8 cellular contexts compared by ENCODE assay signal in the genomic region with DNA sequence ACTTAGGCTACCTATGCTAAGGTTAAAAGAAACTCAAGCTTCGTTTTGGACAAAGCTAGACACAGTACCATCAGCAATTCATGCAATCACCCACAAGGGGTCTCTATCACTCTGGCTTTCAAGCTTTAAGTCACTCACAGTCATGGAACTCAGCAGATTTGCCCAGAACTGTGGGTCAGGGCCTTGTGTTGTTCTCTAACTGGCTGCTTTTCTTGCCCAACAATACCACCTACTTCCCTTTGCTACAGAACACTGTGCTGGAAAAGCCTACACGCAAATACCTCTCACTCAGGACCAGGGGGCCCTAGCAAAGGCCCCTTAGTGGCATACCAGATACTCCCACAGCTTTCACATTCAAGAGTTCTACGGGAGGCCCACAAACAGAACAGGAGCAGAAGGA. TPM values are rescaled to one million over a fixed set of nuclear protein-coding genes. Genes with fewer than 3 reads are reported as not detected.
A peak's percentile ranks its signal among the peaks of the same experiment; 100 is the strongest.
DNase-seq lines count a peak whose midpoint lies in the region; ATAC-seq, FAIRE-seq and TF ChIP-seq lines count a peak whose summit lies in the region.

No MANE protein-coding gene starts in this region.

- peaks cover 11 to 56% (median 44%) of the 10 kb centered on the region in 4 experiments for H3K36me3 ChIP-seq in H1 (ENCODE audit: control insufficient read depth in 2 of 4, insufficient read depth in 4 of 4, low read length in 3 of 4)
- no peaks in the 10 kb centered on the region for H3K36me3 ChIP-seq in mesendoderm (ENCODE audit: control insufficient read depth, insufficient read depth, low read length)

- H2BK20ac ChIP-seq in H1 (ENCODE audit: low read length): no peak overlapping the region

- peak; percentile 79 for FAIRE-seq in H1 (lab: Jason Lieb, UNC)

- H3K56ac ChIP-seq in H1 (replicated peaks; ENCODE audit: insufficient read length, low read depth, low read length) (no peak overlapping the region), mesendoderm (ENCODE audit: low read length) (no peak overlapping the region)

- no peak for TF ChIP-seq POLR2A in H1 (IDR thresholded peaks at IDR 0.05; ENCODE audit: control extremely low read depth in 1 of 2, low read depth in 2 of 2, low read length in 2 of 2)

- TF ChIP-seq EP300 in H1 (IDR thresholded peaks at IDR 0.05; ENCODE audit: borderline replicate concordance in 1 of 2, low read depth in 2 of 2, low read length in 2 of 2): no peak

- no peak overlapping the region for H3K14ac ChIP-seq in H1 (ENCODE audit: insufficient read length)

- H3K79me1 ChIP-seq in H1 (ENCODE audit: low read depth, low read length) (no peaks in the 10 kb centered on the region), mesendoderm (ENCODE audit: low read length) (no peaks in the 10 kb centered on the region)

- H3K9ac ChIP-seq in H1 (replicated peaks in 1 of 4; ENCODE audit: extremely low read depth in 1 of 4, low read depth in 3 of 4, low read length in 3 of 4) (no peak overlapping the region), mesendoderm (ENCODE audit: low read length) (no peak overlapping the region)

- ATAC-seq in GM18858 (IDR thresholded peaks at IDR 0.05; ENCODE audit: unreplicated experiment) (peak; percentile 80), HG03139 (IDR thresholded peaks at IDR 0.05; ENCODE audit: unreplicated experiment) (peak; percentile 77)

- H3K79me2 ChIP-seq in H1 (ENCODE audit: control insufficient read depth in 1 of 2, insufficient read depth in 2 of 2, low read length in 2 of 2): no peaks in the 10 kb centered on the region; a peak in 1 of 4 replicates
- no peaks in the 10 kb centered on the region for H3K79me2 ChIP-seq in mesendoderm (ENCODE audit: control insufficient read depth, insufficient read depth, low read length)

- H4K5ac ChIP-seq in H1 (ENCODE audit: insufficient read length, low read depth, low read length) (no peak overlapping the region), mesendoderm (ENCODE audit: low read length) (no peak overlapping the region)

- H2BK15ac ChIP-seq in H1 (ENCODE audit: low read length) (no peak overlapping the region), mesendoderm (replicated peaks; ENCODE audit: low read depth) (no peak overlapping the region)

- no peak overlapping the region for H4K8ac ChIP-seq in H1 (ENCODE audit: extremely low read depth, insufficient read depth, low read length)
- H4K8ac ChIP-seq in mesendoderm (ENCODE audit: low read depth, low read length): no peak overlapping the region

- H2BK5ac ChIP-seq in H1 (ENCODE audit: low read depth, low read length): no peak overlapping the region
- H2BK5ac ChIP-seq in mesendoderm (ENCODE audit: low read length): no peak overlapping the region

- no peak overlapping the region for H3K23ac ChIP-seq in H1 (ENCODE audit: insufficient read length)
- H3K23ac ChIP-seq in mesendoderm (ENCODE audit: low read length): no peak overlapping the region

- H2BK12ac ChIP-seq in H1 (ENCODE audit: low read depth, low read length): no peak overlapping the region

- DNase-seq in AML-193 (lab: John Stamatoyannopoulos, UW): peak; percentile 95
- DNase-seq in NCI-H345 (lab: John Stamatoyannopoulos, UW): peak; percentile 58
- DNase-seq in activated CD4-positive, alpha-beta T cell treated with anti-CD3 and anti-CD28 coated beads for 48 hours: peak; percentile 62
- no peak for DNase-seq in H1 (ENCODE audit: low read depth in 1 of 2, low spot score in 2 of 2)
- DNase-seq in mesendoderm: peak; percentile 86
- peak; percentile 92 for DNase-seq in superior temporal gyrus (ENCODE audit: extremely low spot score)

- H3K4me3 ChIP-seq in H1 (ENCODE audit: extremely low read depth in 1 of 4, insufficient read depth in 2 of 4, low read depth in 3 of 4, low read length in 4 of 4) (no peak overlapping the region), mesendoderm (ENCODE audit: low read length) (no peak overlapping the region)

- peak in 2 of 3 experiments; percentile 90 to 94; a peak in 3 of 4 replicates for TF ChIP-seq CTCF in H1 (IDR thresholded peaks at IDR 0.05; ENCODE audit: control extremely low read depth in 1 of 3, insufficient read depth in 1 of 3, low read depth in 1 of 3, low read length in 3 of 3)

- no peak overlapping the region for H2AK5ac ChIP-seq in H1 (ENCODE audit: low read depth, low read length)
- no peak overlapping the region for H2AK5ac ChIP-seq in mesendoderm (ENCODE audit: low read length)

- H4K91ac ChIP-seq in H1 (replicated peaks; ENCODE audit: insufficient read length, low read length): no peak overlapping the region

- no peaks in the 10 kb centered on the region for H3K4me1 ChIP-seq in H1 (replicated peaks in 1 of 4; ENCODE audit: control insufficient read depth in 3 of 4, insufficient read depth in 4 of 4, low read length in 3 of 4)
- no peaks in the 10 kb centered on the region for H3K4me1 ChIP-seq in mesendoderm (ENCODE audit: control insufficient read depth, low read depth, low read length)

- no peaks in the 10 kb centered on the region for H3K9me3 ChIP-seq in H1 (ENCODE audit: insufficient read depth in 2 of 2, low read depth in 1 of 2, low read length in 1 of 2)

- WGBS in H1 (ENCODE audit: extremely low coverage in 1 of 2, insufficient coverage in 1 of 2, insufficient read length in 1 of 2, insufficient replicate concordance in 2 of 2, low coverage in 1 of 2, low lambda C conversion rate in 2 of 2, missing lambda C conversion rate in 1 of 2), 2 experiments: 48% methylated on average over 3 of the region's 3 CpGs; no CpG with 5 or more reads in 1 of the 2 experiments
- no CpG with 5 or more reads among the region's 3 CpGs for WGBS in mesendoderm (ENCODE audit: extremely low coverage, insufficient coverage, low lambda C conversion rate)

- H3K4me2 ChIP-seq in H1 (ENCODE audit: insufficient read depth in 1 of 2, low read depth in 2 of 2, low read length in 2 of 2) (no peak overlapping the region), mesendoderm (ENCODE audit: low read length) (no peak overlapping the region)

- H2AFZ ChIP-seq in H1 (ENCODE audit: low read length): no peak overlapping the region

- CTCF ChIA-PET in H1 (lab: Charles Lee; ENCODE audit: partially characterized antibody): interaction anchor here (0.6 to 7.7 kb wide), 35 partner anchors 8 to 359 kb away, joined by 3 to 225 read pairs (median 5); a partner anchor contains a TSS

- H2BK120ac ChIP-seq in H1 (replicated peaks; ENCODE audit: low read depth, low read length) (no peak overlapping the region), mesendoderm (ENCODE audit: low read depth, low read length) (no peak overlapping the region)

- H3K23me2 ChIP-seq in H1 (ENCODE audit: low read depth, low read length): no peaks in the 10 kb centered on the region; the same call in 1 of the 2 replicates

- TF ChIP-seq RAD21 in H1 (IDR thresholded peaks at IDR 0.05 in 1 of 2, conservative IDR thresholded peaks at IDR 0.05 in 1 of 2; ENCODE audit: low read depth in 2 of 2, low read length in 2 of 2): peak; percentile 95 to 97

- no peak overlapping the region for H3K18ac ChIP-seq in H1 (ENCODE audit: extremely low read depth, low read length)
- H3K18ac ChIP-seq in mesendoderm (ENCODE audit: low read length): no peak overlapping the region

- H3K27ac ChIP-seq in H1 (ENCODE audit: low read depth, low read length) (no peak overlapping the region), mesendoderm (ENCODE audit: low read depth, low read length) (no peak overlapping the region)

- H4K20me1 ChIP-seq in H1 (replicated peaks in 1 of 2; ENCODE audit: control insufficient read depth in 1 of 2, insufficient read depth in 2 of 2, low read length in 2 of 2): no peaks in the 10 kb centered on the region

- POLR2A ChIA-PET in H1 (lab: Charles Lee; ENCODE audit: partially characterized antibody): interaction anchor here (0.8 to 4.3 kb wide), 12 partner anchors 10 to 64 kb away, joined by 3 to 43 read pairs (median 4); a partner anchor contains a TSS

- H3K27me3 ChIP-seq in H1 (replicated peaks in 1 of 4; ENCODE audit: control insufficient read depth in 3 of 4, extremely low read depth in 1 of 4, insufficient read depth in 3 of 4, low read length in 3 of 4): no peaks in the 10 kb centered on the region
- no peaks in the 10 kb centered on the region for H3K27me3 ChIP-seq in mesendoderm (ENCODE audit: insufficient read depth, low read length, poor library complexity)

- H3K4ac ChIP-seq in H1 (replicated peaks; ENCODE audit: insufficient read length, low read depth, low read length) (no peak overlapping the region), mesendoderm (ENCODE audit: low read depth, low read length) (no peak overlapping the region)

RNA-seq across cellular contexts. Expression of a gene that starts 9.1 kb away (rescaled TPM):
- 41.6 and 43.2 TPM in 2 replicates for total RNA-seq in H1 (2021; fragmentation: NEBNext Ultra II Directional; extraction: Animal tissue kit (Norgen Biotek cat#: 25700))
- polyA plus RNA-seq in H1 (2011; rRNA removed): 21.3 and 30.1 TPM in 2 replicates
- 30.3 TPM for polyA plus RNA-seq in H1 (2011; cell fraction: cytosol; rRNA removed)
- 32.0 TPM for polyA plus RNA-seq in H1 (2011; cell fraction: nucleus; rRNA removed)
- polyA plus RNA-seq in H1 (2012, experiment 1 of 2): 16.4 to 26.7 TPM (median 21.6 TPM) in 4 replicates
- 2.0 TPM for polyA plus RNA-seq in H1 (2012, experiment 2 of 2)
- polyA plus RNA-seq in H1 (2013, experiment 1 of 2): 35.2 TPM
- polyA plus RNA-seq in H1 (2013, experiment 2 of 2): 38.0 TPM
- 36.9 and 49.7 TPM in 2 replicates for polyA minus RNA-seq in H1 (2011; rRNA and poly(A)+ RNA removed)
- polyA minus RNA-seq in H1 (2011; cell fraction: cytosol; rRNA and poly(A)+ RNA removed): 15.9 TPM
- polyA minus RNA-seq in H1 (2011; cell fraction: nucleus; rRNA and poly(A)+ RNA removed): 23.5 TPM
- polyA plus RNA-seq in mesendoderm (2013, experiment 1 of 2): 14.8 TPM
- polyA plus RNA-seq in mesendoderm (2013, experiment 2 of 2): 14.9 TPM

RNA-seq across cellular contexts. Expression of a gene that starts 19.4 kb away (rescaled TPM):
- total RNA-seq in H1 (2021; fragmentation: NEBNext Ultra II Directional; extraction: Animal tissue kit (Norgen Biotek cat#: 25700)): 20.6 and 20.9 TPM in 2 replicates
- polyA plus RNA-seq in H1 (2011; rRNA removed): 23.5 and 30.8 TPM in 2 replicates
- 23.9 TPM for polyA plus RNA-seq in H1 (2011; cell fraction: cytosol; rRNA removed)
- polyA plus RNA-seq in H1 (2011; cell fraction: nucleus; rRNA removed): 31.8 TPM
- 18.8 to 24.4 TPM (median 22.7 TPM) in 4 replicates for polyA plus RNA-seq in H1 (2012, experiment 1 of 2)
- polyA plus RNA-seq in H1 (2012, experiment 2 of 2): 22.8 TPM
- 12.4 TPM for polyA plus RNA-seq in H1 (2013, experiment 1 of 2)
- 11.5 TPM for polyA plus RNA-seq in H1 (2013, experiment 2 of 2)
- 12.2 and 22.2 TPM in 2 replicates for polyA minus RNA-seq in H1 (2011; rRNA and poly(A)+ RNA removed)
- polyA minus RNA-seq in H1 (2011; cell fraction: cytosol; rRNA and poly(A)+ RNA removed): 17.3 TPM
- polyA minus RNA-seq in H1 (2011; cell fraction: nucleus; rRNA and poly(A)+ RNA removed): 13.8 TPM
- polyA plus RNA-seq in mesendoderm (2013, experiment 1 of 2): 10.0 TPM
- polyA plus RNA-seq in mesendoderm (2013, experiment 2 of 2): 9.5 TPM

RNA-seq across cellular contexts. Expression of a gene that starts 19.6 kb away (rescaled TPM):
- 0.52 and 0.54 TPM in 2 replicates for total RNA-seq in H1 (2021; fragmentation: NEBNext Ultra II Directional; extraction: Animal tissue kit (Norgen Biotek cat#: 25700))
- 0.60 and 0.77 TPM in 2 replicates for polyA plus RNA-seq in H1 (2011; rRNA removed)
- 0.21 TPM for polyA plus RNA-seq in H1 (2011; cell fraction: cytosol; rRNA removed)
- 2.2 TPM for polyA plus RNA-seq in H1 (2011; cell fraction: nucleus; rRNA removed)
- polyA plus RNA-seq in H1 (2012, experiment 1 of 2): 0.11 to 0.41 TPM (median 0.24 TPM) in 4 replicates
- polyA plus RNA-seq in H1 (2012, experiment 2 of 2): 0.04 TPM
- 0.14 TPM for polyA plus RNA-seq in H1 (2013, experiment 1 of 2)
- 0.33 TPM for polyA plus RNA-seq in H1 (2013, experiment 2 of 2)
- polyA minus RNA-seq in H1 (2011; rRNA and poly(A)+ RNA removed): 1.3 TPM in 1 of 2 replicates, not detected in the other
- not detected for polyA minus RNA-seq in H1 (2011; cell fraction: cytosol; rRNA and poly(A)+ RNA removed)
- polyA minus RNA-seq in H1 (2011; cell fraction: nucleus; rRNA and poly(A)+ RNA removed): 2.4 TPM
- 0.07 TPM for polyA plus RNA-seq in mesendoderm (2013, experiment 1 of 2)
- 0.07 TPM for polyA plus RNA-seq in mesendoderm (2013, experiment 2 of 2)

RNA-seq across cellular contexts. Expression of a gene that starts 41.6 kb away (rescaled TPM):
- 26.8 and 32.9 TPM in 2 replicates for total RNA-seq in H1 (2021; fragmentation: NEBNext Ultra II Directional; extraction: Animal tissue kit (Norgen Biotek cat#: 25700))
- 38.7 and 52.2 TPM in 2 replicates for polyA plus RNA-seq in H1 (2011; rRNA removed)
- 42.9 TPM for polyA plus RNA-seq in H1 (2011; cell fraction: cytosol; rRNA removed)
- polyA plus RNA-seq in H1 (2011; cell fraction: nucleus; rRNA removed): 104 TPM
- polyA plus RNA-seq in H1 (2012, experiment 1 of 2): 32.8 to 37.0 TPM (median 34.7 TPM) in 4 replicates
- 21.8 TPM for polyA plus RNA-seq in H1 (2012, experiment 2 of 2)
- 26.6 TPM for polyA plus RNA-seq in H1 (2013, experiment 1 of 2)
- 28.7 TPM for polyA plus RNA-seq in H1 (2013, experiment 2 of 2)
- 32.3 and 34.6 TPM in 2 replicates for polyA minus RNA-seq in H1 (2011; rRNA and poly(A)+ RNA removed)
- polyA minus RNA-seq in H1 (2011; cell fraction: cytosol; rRNA and poly(A)+ RNA removed): 11.3 TPM
- 30.5 TPM for polyA minus RNA-seq in H1 (2011; cell fraction: nucleus; rRNA and poly(A)+ RNA removed)
- polyA plus RNA-seq in mesendoderm (2013, experiment 1 of 2): 22.6 TPM
- 22.2 TPM for polyA plus RNA-seq in mesendoderm (2013, experiment 2 of 2)

RNA-seq across cellular contexts. Expression of a gene that starts 53.2 kb away (rescaled TPM):
- total RNA-seq in H1 (2021; fragmentation: NEBNext Ultra II Directional; extraction: Animal tissue kit (Norgen Biotek cat#: 25700)): 9.7 and 11.7 TPM in 2 replicates
- 36.0 and 45.3 TPM in 2 replicates for polyA plus RNA-seq in H1 (2011; rRNA removed)
- polyA plus RNA-seq in H1 (2011; cell fraction: cytosol; rRNA removed): 28.1 TPM
- 16.1 TPM for polyA plus RNA-seq in H1 (2011; cell fraction: nucleus; rRNA removed)
- polyA plus RNA-seq in H1 (2012, experiment 1 of 2): 15.3 to 22.7 TPM (median 21.1 TPM) in 4 replicates
- 23.8 TPM for polyA plus RNA-seq in H1 (2012, experiment 2 of 2)
- 13.4 TPM for polyA plus RNA-seq in H1 (2013, experiment 1 of 2)
- polyA plus RNA-seq in H1 (2013, experiment 2 of 2): 17.0 TPM
- polyA minus RNA-seq in H1 (2011; rRNA and poly(A)+ RNA removed): 7.7 and 10.6 TPM in 2 replicates
- 6.9 TPM for polyA minus RNA-seq in H1 (2011; cell fraction: cytosol; rRNA and poly(A)+ RNA removed)
- polyA minus RNA-seq in H1 (2011; cell fraction: nucleus; rRNA and poly(A)+ RNA removed): 4.3 TPM
- 6.5 TPM for polyA plus RNA-seq in mesendoderm (2013, experiment 1 of 2)
- polyA plus RNA-seq in mesendoderm (2013, experiment 2 of 2): 5.4 TPM

Comparison
In these comparisons a context has a peak if more than half of its experiments do, and no peak if none do; other contexts are left out.
1. DNase-seq: peak in AML-193 (2 of 2), NCI-H345 (single experiment), activated CD4-positive, alpha-beta T cell treated with anti-CD3 and anti-CD28 coated beads for 48 hours (single experiment), mesendoderm (single experiment) and superior temporal gyrus (single experiment); none in H1 (0 of 2).